ENCODE assay signal across 1 cellular context in genomic region chr2:182668671-182669070, GRCh38.
A peak's percentile ranks its signal among the peaks of the same experiment; 100 is the strongest.
TF ChIP-seq lines count a peak whose summit lies in the region.

No MANE protein-coding gene starts in this region.

TF ChIP-seq in HepG2, 621 proteins besides CTCF, POLR2A, EP300 and RAD21 (continued from another document and continues in another):
- TF ChIP-seq ZNF414 (CRISPR knock-in tag; IDR thresholded peaks at IDR 0.05): no peak
- TF ChIP-seq ZNF296 (CRISPR knock-in tag; conservative IDR thresholded peaks at IDR 0.05): no peak
- TF ChIP-seq ZNF343 (CRISPR knock-in tag; IDR thresholded peaks at IDR 0.05): no peak
- TF ChIP-seq NFYC (CRISPR knock-in tag; IDR thresholded peaks at IDR 0.05): no peak
- TF ChIP-seq FOSL2 (CRISPR knock-in tag; IDR thresholded peaks at IDR 0.05): peak; percentile 64
- TF ChIP-seq ZFP62 (CRISPR knock-in tag; IDR thresholded peaks at IDR 0.05): no peak
- TF ChIP-seq, protein P1, sequence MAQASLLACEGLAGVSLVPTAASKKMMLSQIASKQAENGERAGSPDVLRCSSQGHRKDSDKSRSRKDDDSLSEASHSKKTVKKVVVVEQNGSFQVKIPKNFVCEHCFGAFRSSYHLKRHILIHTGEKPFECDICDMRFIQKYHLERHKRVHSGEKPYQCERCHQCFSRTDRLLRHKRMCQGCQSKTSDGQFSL (CRISPR knock-in tag; IDR thresholded peaks at IDR 0.05): no peak
- no peak for TF ChIP-seq KDM3A (CRISPR knock-in tag; IDR thresholded peaks at IDR 0.05; ENCODE audit: low read depth)
- TF ChIP-seq ZBTB7B (CRISPR knock-in tag; IDR thresholded peaks at IDR 0.05): 0 out of 2 replicates have a peak, but pooled peaks have one; percentile 47
- no peak for TF ChIP-seq ESRRA (CRISPR knock-in tag; IDR thresholded peaks at IDR 0.05; ENCODE audit: low read depth)
- TF ChIP-seq ZNF615 (CRISPR knock-in tag; IDR thresholded peaks at IDR 0.05; ENCODE audit: borderline replicate concordance): no peak
- 0 out of 2 replicates have a peak, but pooled peaks have one; percentile 17 for TF ChIP-seq HOXA3 (CRISPR knock-in tag; IDR thresholded peaks at IDR 0.05)
- TF ChIP-seq NR1H2 (CRISPR knock-in tag; IDR thresholded peaks at IDR 0.05; ENCODE audit: borderline replicate concordance, low read depth): no peak
- no peak for TF ChIP-seq CEBPZ (IDR thresholded peaks at IDR 0.05; ENCODE audit: low read length)
- TF ChIP-seq ZNF772 (CRISPR knock-in tag; IDR thresholded peaks at IDR 0.05): 0 out of 2 replicates have a peak, but pooled peaks have one; percentile 70
- no peak for TF ChIP-seq NFKB2 (CRISPR knock-in tag; IDR thresholded peaks at IDR 0.05; ENCODE audit: borderline replicate concordance)
- TF ChIP-seq NCOA1 (CRISPR knock-in tag; IDR thresholded peaks at IDR 0.05): no peak
- no peak for TF ChIP-seq ZNF879 (CRISPR knock-in tag; IDR thresholded peaks at IDR 0.05)
- no peak for TF ChIP-seq PAWR (CRISPR knock-in tag; IDR thresholded peaks at IDR 0.05; ENCODE audit: borderline replicate concordance)
- TF ChIP-seq, protein P2, sequence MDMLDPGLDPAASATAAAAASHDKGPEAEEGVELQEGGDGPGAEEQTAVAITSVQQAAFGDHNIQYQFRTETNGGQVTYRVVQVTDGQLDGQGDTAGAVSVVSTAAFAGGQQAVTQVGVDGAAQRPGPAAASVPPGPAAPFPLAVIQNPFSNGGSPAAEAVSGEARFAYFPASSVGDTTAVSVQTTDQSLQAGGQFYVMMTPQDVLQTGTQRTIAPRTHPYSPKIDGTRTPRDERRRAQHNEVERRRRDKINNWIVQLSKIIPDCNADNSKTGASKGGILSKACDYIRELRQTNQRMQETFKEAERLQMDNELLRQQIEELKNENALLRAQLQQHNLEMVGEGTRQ (IDR thresholded peaks at IDR 0.05; ENCODE audit: low read depth, low read length): no peak
- TF ChIP-seq, protein P2 (CRISPR knock-in tag; IDR thresholded peaks at IDR 0.05; ENCODE audit: borderline replicate concordance): no peak
- TF ChIP-seq TSC22D2 (CRISPR knock-in tag; IDR thresholded peaks at IDR 0.05; ENCODE audit: borderline replicate concordance): no peak
- TF ChIP-seq RXRB (CRISPR knock-in tag; IDR thresholded peaks at IDR 0.05; ENCODE audit: borderline replicate concordance): peak; percentile 51; the same call in 1 of the 2 replicates
- no peak for TF ChIP-seq U2AF1 (optimal IDR thresholded peaks at IDR 0.05; ENCODE audit: low read depth, low read length)
- TF ChIP-seq FOXP1 (IDR thresholded peaks at IDR 0.05): no peak
- TF ChIP-seq FOXP1 (CRISPR knock-in tag; IDR thresholded peaks at IDR 0.05): peak; percentile 78
- TF ChIP-seq TCF12 (IDR thresholded peaks at IDR 0.05): no peak
- no peak for TF ChIP-seq TCF12 (CRISPR knock-in tag; IDR thresholded peaks at IDR 0.05)
- no peak for TF ChIP-seq SMARCC2 (IDR thresholded peaks at IDR 0.05)
- peak; percentile 51; the same call in 1 of the 2 replicates for TF ChIP-seq CCDC6 (CRISPR knock-in tag; IDR thresholded peaks at IDR 0.05)
- TF ChIP-seq ZSCAN5A (CRISPR knock-in tag; IDR thresholded peaks at IDR 0.05; ENCODE audit: borderline replicate concordance): peak; percentile 51; the same call in 1 of the 2 replicates
- no peak for TF ChIP-seq ZNF530 (CRISPR knock-in tag; IDR thresholded peaks at IDR 0.05; ENCODE audit: low read depth)
- peak; percentile 67 for TF ChIP-seq TEAD3 (CRISPR knock-in tag; optimal IDR thresholded peaks at IDR 0.05; ENCODE audit: borderline replicate concordance)
- peak; percentile 83 for TF ChIP-seq ZMYM4 (CRISPR knock-in tag; IDR thresholded peaks at IDR 0.05)
- TF ChIP-seq FUBP1 (CRISPR knock-in tag; IDR thresholded peaks at IDR 0.05; ENCODE audit: borderline replicate concordance): no peak
- TF ChIP-seq ZNF780A (CRISPR knock-in tag; IDR thresholded peaks at IDR 0.05): no peak
- peak; percentile 62; the same call in 1 of the 2 replicates for TF ChIP-seq ZNF580 (CRISPR knock-in tag; IDR thresholded peaks at IDR 0.05; ENCODE audit: borderline replicate concordance, low read depth)
- TF ChIP-seq GTF3A (CRISPR knock-in tag; conservative IDR thresholded peaks at IDR 0.05): no peak
- TF ChIP-seq, protein P3, sequence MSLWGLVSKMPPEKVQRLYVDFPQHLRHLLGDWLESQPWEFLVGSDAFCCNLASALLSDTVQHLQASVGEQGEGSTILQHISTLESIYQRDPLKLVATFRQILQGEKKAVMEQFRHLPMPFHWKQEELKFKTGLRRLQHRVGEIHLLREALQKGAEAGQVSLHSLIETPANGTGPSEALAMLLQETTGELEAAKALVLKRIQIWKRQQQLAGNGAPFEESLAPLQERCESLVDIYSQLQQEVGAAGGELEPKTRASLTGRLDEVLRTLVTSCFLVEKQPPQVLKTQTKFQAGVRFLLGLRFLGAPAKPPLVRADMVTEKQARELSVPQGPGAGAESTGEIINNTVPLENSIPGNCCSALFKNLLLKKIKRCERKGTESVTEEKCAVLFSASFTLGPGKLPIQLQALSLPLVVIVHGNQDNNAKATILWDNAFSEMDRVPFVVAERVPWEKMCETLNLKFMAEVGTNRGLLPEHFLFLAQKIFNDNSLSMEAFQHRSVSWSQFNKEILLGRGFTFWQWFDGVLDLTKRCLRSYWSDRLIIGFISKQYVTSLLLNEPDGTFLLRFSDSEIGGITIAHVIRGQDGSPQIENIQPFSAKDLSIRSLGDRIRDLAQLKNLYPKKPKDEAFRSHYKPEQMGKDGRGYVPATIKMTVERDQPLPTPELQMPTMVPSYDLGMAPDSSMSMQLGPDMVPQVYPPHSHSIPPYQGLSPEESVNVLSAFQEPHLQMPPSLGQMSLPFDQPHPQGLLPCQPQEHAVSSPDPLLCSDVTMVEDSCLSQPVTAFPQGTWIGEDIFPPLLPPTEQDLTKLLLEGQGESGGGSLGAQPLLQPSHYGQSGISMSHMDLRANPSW (CRISPR knock-in tag; IDR thresholded peaks at IDR 0.05; ENCODE audit: borderline replicate concordance): no peak
- no peak for TF ChIP-seq NONO (IDR thresholded peaks at IDR 0.05)
- TF ChIP-seq NONO (CRISPR knock-in tag; conservative IDR thresholded peaks at IDR 0.05): peak; percentile 58; the same call in 1 of the 2 replicates
- TF ChIP-seq GATA4 (IDR thresholded peaks at IDR 0.05; ENCODE audit: borderline replicate concordance, low read depth): no peak
- TF ChIP-seq ZSCAN31 (CRISPR knock-in tag; IDR thresholded peaks at IDR 0.05; ENCODE audit: low read depth): peak; percentile 100
- peak in 1 of 2 experiments; percentile 74; a peak in 2 of 4 replicates for TF ChIP-seq ATF4 (CRISPR knock-in tag; IDR thresholded peaks at IDR 0.05)
- no peak for TF ChIP-seq NR2C2 (CRISPR knock-in tag; IDR thresholded peaks at IDR 0.05; ENCODE audit: borderline replicate concordance)
- TF ChIP-seq POLR2AphosphoS5 (IDR thresholded peaks at IDR 0.05; ENCODE audit: low read depth, low read length): no peak
- TF ChIP-seq HNF4A (CRISPR knock-in tag; IDR thresholded peaks at IDR 0.05): no peak
- TF ChIP-seq TRIM24 (CRISPR knock-in tag; IDR thresholded peaks at IDR 0.05): no peak
- TF ChIP-seq ZSCAN12 (CRISPR knock-in tag; IDR thresholded peaks at IDR 0.05): no peak
- TF ChIP-seq HNF4G (IDR thresholded peaks at IDR 0.05; ENCODE audit: borderline replicate concordance, low read depth, low read length): no peak
- no peak for TF ChIP-seq HNF4G (CRISPR knock-in tag; IDR thresholded peaks at IDR 0.05; ENCODE audit: borderline replicate concordance, low read depth)
- no peak for TF ChIP-seq ZNF777 (CRISPR knock-in tag; IDR thresholded peaks at IDR 0.05)
- no peak for TF ChIP-seq ZFP37 (CRISPR knock-in tag; IDR thresholded peaks at IDR 0.05; ENCODE audit: borderline replicate concordance)
- peak; percentile 52 for TF ChIP-seq ZEB1 (IDR thresholded peaks at IDR 0.05; ENCODE audit: insufficient replicate concordance, low read depth)
- no peak for TF ChIP-seq ZNF746 (CRISPR knock-in tag; IDR thresholded peaks at IDR 0.05)
- no peak for TF ChIP-seq TFAP4 (IDR thresholded peaks at IDR 0.05; ENCODE audit: borderline replicate concordance, low read depth)
- TF ChIP-seq HMG20A (CRISPR knock-in tag; IDR thresholded peaks at IDR 0.05; ENCODE audit: borderline replicate concordance): peak; percentile 66
